Comparison of ENCODE assay signal across 8 cellular contexts in the genomic region with DNA sequence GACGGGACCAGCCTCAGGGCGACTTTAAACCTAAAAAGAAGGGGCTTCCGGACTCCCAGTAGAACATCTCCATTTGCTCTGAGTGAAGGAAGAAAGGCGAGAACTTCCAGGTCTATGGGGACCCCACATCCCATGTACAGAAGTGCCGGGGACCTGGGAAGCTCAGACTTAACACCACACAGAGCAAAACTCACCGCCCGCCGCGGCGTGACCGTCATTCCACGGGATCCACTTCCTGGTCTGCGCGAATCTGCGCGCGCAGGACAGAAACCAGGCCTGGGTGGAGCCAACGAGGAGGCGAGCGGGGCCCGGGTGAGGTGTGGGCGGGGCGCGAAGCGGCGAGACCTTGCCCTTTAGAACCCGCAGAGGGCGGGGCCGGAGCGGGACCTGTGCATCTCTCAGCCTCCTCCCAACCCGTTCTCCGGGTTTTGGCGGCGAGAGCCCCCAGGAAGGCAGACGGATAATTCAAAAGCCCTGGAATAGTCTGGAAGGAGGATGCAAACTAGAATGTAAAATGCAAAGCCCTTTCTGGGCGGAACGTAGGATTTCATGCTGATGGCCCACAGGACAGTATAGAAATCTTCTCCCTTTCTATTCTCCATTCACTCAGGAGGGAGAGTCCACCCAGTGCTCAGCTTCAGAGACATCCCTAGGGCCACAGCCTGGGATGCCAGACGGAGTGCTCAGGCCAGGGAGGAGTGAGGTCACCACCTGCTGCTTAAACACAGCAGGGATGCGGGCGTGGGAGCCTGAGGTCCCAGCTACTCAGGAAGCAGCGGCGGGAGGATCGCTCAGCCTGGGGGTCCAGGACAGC. TPM values are rescaled to one million over a fixed set of nuclear protein-coding genes. Genes with fewer than 3 reads are reported as not detected.
DNase-seq lines count a peak whose midpoint lies in the region; ATAC-seq and TF ChIP-seq lines count a peak whose summit lies in the region.
"Not testable (repeated sequence)": the region's sequence is repeated elsewhere in the genome, so short reads cannot be mapped to it uniquely, and the experiment has no call there.

A gene (minus strand): TSS at position 242 of the 814 bp plus-strand sequence. CDS start 3,347 bp downstream, outside the sequence.

- peak within 1 kb of the TSS; percentile 79 for H3K9ac ChIP-seq in OCI-LY1 (ENCODE audit: low read length)

- in situ Hi-C loops in Caki2 (cut with HindIII; ENCODE audit: low pct_unique_long_range_greater_than_20kb, low sequenced_read_pairs), result not testable (repeated sequence)

- peak within 1 kb of the TSS; percentile 91 for H3K27ac Mint-ChIP-seq in mesothelial cell of epicardium

- peaks cover 16% of the 10 kb centered on the region for H3K4me1 Mint-ChIP-seq in mesothelial cell of epicardium

- not testable (repeated sequence) for H4K20me1 ChIP-seq in OCI-LY1 (ENCODE audit: insufficient read depth, low read length)

- H3K27ac ChIP-seq in OCI-LY1 (ENCODE audit: low read depth, low read length, poor library complexity, severe bottlenecking), result not testable (repeated sequence)

- peaks cover 29% of the 10 kb centered on the region for H3K36me3 ChIP-seq in OCI-LY1 (ENCODE audit: insufficient read depth, low read length)

- not testable (repeated sequence) for H3K36me3 Mint-ChIP-seq in mesothelial cell of epicardium

- H3K79me2 ChIP-seq in OCI-LY1 (ENCODE audit: insufficient read depth, low read length), result not testable (repeated sequence)

- H3K4me2 ChIP-seq in OCI-LY1 (ENCODE audit: low read length), result peak within 1 kb of the TSS; percentile 72

- peak within 1 kb of the TSS; percentile 77 for H3K4me3 ChIP-seq in OCI-LY1 (ENCODE audit: low read depth, low read length, poor library complexity, severe bottlenecking)

- DNase-seq in Caki2 (ENCODE audit: low read depth) (peak; percentile 70), HT-29 (ENCODE audit: low spot score) (peak; percentile 85), activated T-cell treated with anti-CD3 and anti-CD28 coated beads for 4 hours (peak; percentile 48), epidermal melanocyte (ENCODE audit: insufficient read length, low spot score) (peak; percentile 18), mesothelial cell of epicardium (ENCODE audit: low spot score in 2 of 2, unreplicated experiment in 2 of 2) (peak; percentile 43 to 77)
- DNase-seq in stimulated activated CD8-positive, alpha-beta memory T cell treated with anti-CD3 and anti-CD28 coated beads, Interleukin-15, amount 100 ng/mL, for 1 hour (ENCODE audit: low read depth), result peak; percentile 35

- not testable (repeated sequence) for H3K9me3 ChIP-seq in OCI-LY1 (ENCODE audit: low read length)

- not testable (repeated sequence) for H3K4me1 ChIP-seq in OCI-LY1 (ENCODE audit: insufficient read depth, low read length, severe bottlenecking)

- not testable (repeated sequence) for H3K27me3 ChIP-seq in OCI-LY1 (ENCODE audit: insufficient read depth, low read length)

- not testable (repeated sequence) for H3K27me3 Mint-ChIP-seq in mesothelial cell of epicardium (ENCODE audit: low read depth)

- H2AFZ ChIP-seq in OCI-LY1 (ENCODE audit: low read length), result peak within 1 kb of the TSS; percentile 96; the same call in 1 of the 2 replicates

- peak within 1 kb of the TSS; percentile 91 for H3K4me3 Mint-ChIP-seq in mesothelial cell of epicardium

- not testable (repeated sequence) for H3F3A ChIP-seq in OCI-LY1 (ENCODE audit: insufficient read depth, low read length)

- H3K9me2 ChIP-seq in OCI-LY1 (ENCODE audit: low read depth, low read length), result not testable (repeated sequence)

- H3K9me3 Mint-ChIP-seq in mesothelial cell of epicardium, result not testable (repeated sequence)

- TF ChIP-seq CTCF in OCI-LY1 (IDR thresholded peaks at IDR 0.05; ENCODE audit: low read length); mesothelial cell of epicardium (IDR thresholded peaks at IDR 0.05; ENCODE audit: unreplicated experiment): not testable (repeated sequence)

- ATAC-seq in GM21367 (IDR thresholded peaks at IDR 0.05; ENCODE audit: unreplicated experiment), result peak; percentile 93

RNA-seq across cellular contexts. Expression of the gene that starts here (rescaled TPM):
- total RNA-seq in Caki2 (2014; rRNA removed; shearing (Covaris generic); ENCODE audit: low replicate concordance), result 30.9 and 36.6 TPM in 2 replicates
- total RNA-seq in HT-29 (2014; rRNA removed; shearing (Covaris generic)), result 30.4 and 31.0 TPM in 2 replicates
- 30.6 to 35.5 TPM (median 33.8 TPM) in 3 replicates for total RNA-seq in mesothelial cell of epicardium

Comparison
In these comparisons a context has a peak if more than half of its experiments do, and no peak if none do; other contexts are left out.
1. DNase-seq: peak in every context shown above with its lines; median percentile 85 in HT-29; 70 in Caki2; 60 in mesothelial cell of epicardium; 48 in activated T-cell treated with anti-CD3 and anti-CD28 coated beads for 4 hours; 35 in stimulated activated CD8-positive, alpha-beta memory T cell treated with anti-CD3 and anti-CD28 coated beads, Interleukin-15, amount 100 ng/mL, for 1 hour; 18 in epidermal melanocyte.